Comparison of ENCODE assay signal across 19 cellular contexts in genomic region chr6:65126667-65127066, GRCh38.
"Had no signal": no experiment of that assay in that cellular context is flagged by ENCODE, and none has a peak within 500 bp of the region (broad histone marks: within the 10 kb centered on the region; RNA-seq: fewer than 3 reads in every experiment).

No MANE protein-coding gene starts in this region.

- ATAC-seq: activated CD4-positive, CD25-positive, alpha-beta regulatory T cell treated with anti-CD3 and anti-CD28 coated beads, Interleukin-2, amount 50 U/mL, for 24 hours; activated T-cell treated with anti-CD3 and anti-CD28 coated beads, Interleukin-2, amount 50 U/mL, for 4 hours; lower lobe of right lung; upper lobe of right lung had no signal

- H3K4me3 Mint-ChIP-seq: activated CD4-positive, alpha-beta T cell treated with anti-CD3 and anti-CD28 coated beads, Interleukin-2, amount 10 ng/mL, durations not matched to agents 7 days and 5 days; activated naive CD4-positive, alpha-beta T cell treated with anti-CD3 and anti-CD28 coated beads, Interleukin-2, amount 10 ng/mL, durations not matched to agents 7 days and 5 days; activated T-cell treated with anti-CD3 and anti-CD28 coated beads, Interleukin-2, amount 50 U/mL, for 4 hours; central memory CD8-positive, alpha-beta T cell had no signal

- H3K4me1 ChIP-seq: colonic mucosa, lower lobe of right lung, prostate gland, right atrium auricular region, upper lobe of right lung had no signal

- H3K4me1 Mint-ChIP-seq: activated CD4-positive, alpha-beta T cell treated with anti-CD3 and anti-CD28 coated beads, Interleukin-2, amount 10 ng/mL, durations not matched to agents 7 days and 5 days; activated naive CD4-positive, alpha-beta T cell treated with anti-CD3 and anti-CD28 coated beads, Interleukin-2, amount 10 ng/mL, durations not matched to agents 7 days and 5 days; central memory CD8-positive, alpha-beta T cell had no signal

- H3K27ac ChIP-seq: colonic mucosa, lower lobe of right lung, prostate gland, right atrium auricular region, upper lobe of right lung had no signal

- H3K27ac Mint-ChIP-seq: activated CD4-positive, alpha-beta T cell treated with anti-CD3 and anti-CD28 coated beads, Interleukin-2, amount 10 ng/mL, durations not matched to agents 7 days and 5 days; activated naive CD4-positive, alpha-beta T cell treated with anti-CD3 and anti-CD28 coated beads, Interleukin-2, amount 10 ng/mL, durations not matched to agents 7 days and 5 days had no signal

- H3K27me3 Mint-ChIP-seq: activated CD4-positive, alpha-beta T cell treated with anti-CD3 and anti-CD28 coated beads, Interleukin-2, amount 10 ng/mL, durations not matched to agents 7 days and 5 days; activated naive CD4-positive, alpha-beta T cell treated with anti-CD3 and anti-CD28 coated beads, Interleukin-2, amount 10 ng/mL, durations not matched to agents 7 days and 5 days; central memory CD8-positive, alpha-beta T cell had no signal

- H3K27me3 ChIP-seq: colonic mucosa, right atrium auricular region, upper lobe of right lung had no signal

- H3K4me3 ChIP-seq: colonic mucosa, lower lobe of right lung, prostate gland, right atrium auricular region, upper lobe of right lung had no signal

- H3K9me3 ChIP-seq: colonic mucosa, lower lobe of right lung, prostate gland, right atrium auricular region, upper lobe of right lung had no signal

- DNase-seq: activated CD4-positive, alpha-beta T cell treated with anti-CD3 and anti-CD28 coated beads, Interleukin-2, amount 10 ng/mL, durations not matched to agents 7 days and 5 days; activated CD8-positive, alpha-beta memory T cell treated with anti-CD3 and anti-CD28 coated beads, Interleukin-2, amount 50 U/mL, for 4 hours; activated effector memory CD4-positive, alpha-beta T cell treated with Interleukin-2 at 50 U/mL for 16 hours; activated naive CD4-positive, alpha-beta T cell treated with anti-CD3 and anti-CD28 coated beads, Interleukin-2, amount 10 ng/mL, durations not matched to agents 7 days and 5 days; activated T-cell treated with anti-CD3 and anti-CD28 coated beads, Interleukin-2, amount 50 U/mL, for 4 hours; aorta; colonic mucosa; foreskin melanocyte; hypothalamus; lower lobe of right lung; stimulated activated CD4-positive, alpha-beta T cell treated with anti-CD3 and anti-CD28 coated beads, Interleukin-12 subunit alpha, Interleukin-12 subunit beta, amount 100 ng/mL, for 4 hours; stimulated activated CD4-positive, alpha-beta T cell treated with anti-CD3 and anti-CD28 coated beads, Interleukin-1b, Interleukin-23, amount 100 ng/mL, for 48 hours; stimulated activated CD8-positive, alpha-beta memory T cell treated with anti-CD3 and anti-CD28 coated beads, Interleukin-4, amount 100 ng/mL, for 48 hours; stimulated activated naive CD4-positive, alpha-beta T cell; upper lobe of right lung had no signal

- H3K36me3 ChIP-seq: colonic mucosa, lower lobe of right lung, prostate gland, right atrium auricular region, upper lobe of right lung had no signal

- H3K36me3 Mint-ChIP-seq: activated naive CD4-positive, alpha-beta T cell treated with anti-CD3 and anti-CD28 coated beads, Interleukin-2, amount 10 ng/mL, durations not matched to agents 7 days and 5 days had no signal
